In the genomic region with DNA sequence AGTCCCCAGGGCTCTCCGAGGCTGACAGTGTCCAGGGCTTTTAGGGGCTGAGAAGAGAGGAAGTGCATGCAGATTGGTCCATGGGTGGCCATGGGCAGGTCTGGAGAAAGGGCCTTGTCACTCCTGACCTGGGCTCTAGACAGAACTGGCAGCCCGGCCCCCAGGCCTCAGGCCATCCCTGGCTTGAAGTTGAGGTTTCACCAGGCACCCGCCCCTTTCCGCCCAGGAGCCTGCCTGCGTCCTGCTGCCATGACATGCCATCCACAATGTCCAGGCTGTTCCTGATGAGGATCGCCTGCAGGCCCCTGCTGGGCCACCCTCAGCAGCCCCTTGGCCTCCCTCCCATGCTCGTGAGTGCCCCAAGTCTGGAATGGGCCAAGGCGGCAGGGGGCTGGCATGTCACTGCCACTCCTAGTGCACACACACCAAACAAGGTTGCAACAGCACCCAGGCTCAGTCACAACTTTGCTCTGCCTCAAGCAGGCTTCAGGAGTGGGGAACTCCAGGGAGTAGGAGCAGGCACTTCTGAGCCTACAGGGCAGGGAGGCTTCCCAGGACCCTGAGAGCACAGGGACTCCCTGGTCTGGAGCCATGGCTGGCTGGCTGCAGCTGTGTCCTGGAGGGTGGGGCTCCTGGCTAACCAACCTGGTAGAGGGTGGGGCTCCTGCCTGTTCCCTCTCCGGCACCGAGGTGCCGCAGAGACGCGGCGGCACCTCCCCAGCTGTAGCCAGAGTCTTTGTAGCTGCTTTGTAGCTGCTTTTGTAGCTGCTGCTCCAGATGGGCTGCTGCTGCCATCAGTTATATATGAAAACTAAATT, we compare ENCODE assay signal across 21 cellular contexts.
DNase-seq lines count a peak whose midpoint lies in the region; ATAC-seq and TF ChIP-seq lines count a peak whose summit lies in the region.
"Had no signal": no experiment of that assay in that cellular context is flagged by ENCODE, and none has a peak within 500 bp of the region (broad histone marks: within the 10 kb centered on the region; RNA-seq: fewer than 3 reads in every experiment).

No MANE protein-coding gene starts in this region.

- no peaks in the 10 kb centered on the region for H3K36me3 ChIP-seq in RWPE2 (ENCODE audit: low read depth)
- H3K36me3 ChIP-seq in osteoblast (ENCODE audit: insufficient read depth, low read length): no peaks in the 10 kb centered on the region
- H3K36me3 ChIP-seq in naive thymus-derived CD4-positive, alpha-beta T cell (ENCODE audit: control insufficient read depth in 2 of 3, insufficient read depth in 3 of 3, low read length in 3 of 3): no peaks in the 10 kb centered on the region
- H3K36me3 ChIP-seq: HAP-1, ovary, thyroid gland had no signal

- H3K27me3 Mint-ChIP-seq in naive thymus-derived CD4-positive, alpha-beta T cell: no peaks in the 10 kb centered on the region
- H3K27me3 Mint-ChIP-seq: activated CD4-positive, alpha-beta T cell treated with anti-CD3 and anti-CD28 coated beads, Interleukin-2, amount 10 ng/mL, durations not matched to agents 24 days and 14 days; central memory CD8-positive, alpha-beta T cell; naive B cell; T-helper 17 cell had no signal

- no peak overlapping the region for H3K4me3 Mint-ChIP-seq in naive thymus-derived CD4-positive, alpha-beta T cell
- H3K4me3 Mint-ChIP-seq: activated CD4-positive, alpha-beta T cell treated with anti-CD3 and anti-CD28 coated beads, Interleukin-2, amount 10 ng/mL, durations not matched to agents 24 days and 14 days; CD8-positive, alpha-beta T cell; central memory CD8-positive, alpha-beta T cell; naive B cell; T-helper 17 cell had no signal

- H3K4me1 ChIP-seq in RWPE2 (ENCODE audit: insufficient read depth, poor library complexity, severe bottlenecking) (peaks cover 1% of the 10 kb centered on the region), osteoblast (ENCODE audit: insufficient read depth, low read length) (no peaks in the 10 kb centered on the region)
- H3K4me1 ChIP-seq in naive thymus-derived CD4-positive, alpha-beta T cell (ENCODE audit: control insufficient read depth in 2 of 2, insufficient read depth in 2 of 2, low read length in 2 of 2): no peaks in the 10 kb centered on the region
- H3K4me1 ChIP-seq: HAP-1, thyroid gland had no signal

- no peaks in the 10 kb centered on the region for H3K9me3 ChIP-seq in RWPE2 (ENCODE audit: severe bottlenecking)
- H3K9me3 ChIP-seq in osteoblast (ENCODE audit: low read depth, low read length): peaks cover 4% of the 10 kb centered on the region
- H3K9me3 ChIP-seq in naive thymus-derived CD4-positive, alpha-beta T cell (ENCODE audit: control insufficient read depth in 2 of 3, low read length in 3 of 3): peaks cover 0 to 8% (median 0%) of the 10 kb centered on the region in 3 experiments
- H3K9me3 ChIP-seq: HAP-1, ovary, thyroid gland had no signal

- TF ChIP-seq CTCF in C4-2B (conservative IDR thresholded peaks at IDR 0.05) (no peak), RWPE2 (IDR thresholded peaks at IDR 0.05; ENCODE audit: poor library complexity, severe bottlenecking) (no peak), osteoblast (IDR thresholded peaks at IDR 0.05; ENCODE audit: extremely low read depth, low read depth, low read length) (no peak)

- peaks cover 0 to 19% (median 2%) of the 10 kb centered on the region in 11 donors for H3K9me3 Mint-ChIP-seq in naive thymus-derived CD4-positive, alpha-beta T cell

- H3K27me3 ChIP-seq in RWPE2 (ENCODE audit: insufficient read depth, poor library complexity, severe bottlenecking) (no peaks in the 10 kb centered on the region), osteoblast (ENCODE audit: insufficient read depth, low read length) (no peaks in the 10 kb centered on the region)
- H3K27me3 ChIP-seq in naive thymus-derived CD4-positive, alpha-beta T cell (ENCODE audit: control insufficient read depth in 2 of 2, insufficient read depth in 2 of 2, low read length in 2 of 2): no peaks in the 10 kb centered on the region
- H3K27me3 ChIP-seq: ovary, thyroid gland had no signal

- intact Hi-C loops in naive thymus-derived CD4-positive, alpha-beta T cell (cut with micrococcal nuclease): no loop called here

- DNase-seq in A172 (ENCODE audit: low spot score): peak; percentile 7
- peak; percentile 26 for DNase-seq in RWPE2 (ENCODE audit: low spot score)
- DNase-seq in osteoblast (ENCODE audit: insufficient read length, low spot score, missing footprints): peak; percentile 14
- DNase-seq in naive thymus-derived CD4-positive, alpha-beta T cell: no peak
- DNase-seq: activated CD4-positive, alpha-beta T cell treated with anti-CD3 and anti-CD28 coated beads, Interleukin-2, amount 10 ng/mL, durations not matched to agents 24 days and 14 days; mesendoderm; naive B cell; NCI-H146; NCI-H510A treated with DMSO at 0.1 percent for 48 hours; ovary; stimulated activated CD4-positive, alpha-beta T cell treated with anti-CD3 and anti-CD28 coated beads, Interleukin-4, amount 100 ng/mL, for 4 hours; stimulated activated naive CD8-positive, alpha-beta T cell treated with anti-CD3 and anti-CD28 coated beads, Interleukin-15, Interleukin-2, amounts not matched to agents 100 U/mL and 50 U/mL, for 24 hours; T-helper 17 cell; thyroid gland had no signal

- no peak overlapping the region for H2AFZ ChIP-seq in osteoblast (ENCODE audit: low read length)

- H3K4me2 ChIP-seq in osteoblast (ENCODE audit: insufficient read depth, low read length): no peak overlapping the region

- H3K4me3 ChIP-seq in RWPE2 (ENCODE audit: severe bottlenecking) (peak overlapping the region; percentile 34), osteoblast (ENCODE audit: insufficient read depth, low read length) (no peak overlapping the region)
- H3K4me3 ChIP-seq in naive thymus-derived CD4-positive, alpha-beta T cell (ENCODE audit: low read length): no peak overlapping the region
- H3K4me3 ChIP-seq: HAP-1, ovary, thyroid gland had no signal

- no peak overlapping the region for H3K27ac Mint-ChIP-seq in naive thymus-derived CD4-positive, alpha-beta T cell
- H3K27ac Mint-ChIP-seq: activated CD4-positive, alpha-beta T cell treated with anti-CD3 and anti-CD28 coated beads, Interleukin-2, amount 10 ng/mL, durations not matched to agents 24 days and 14 days; activated naive CD4-positive, alpha-beta T cell treated with anti-CD3 and anti-CD28 coated beads, Interleukin-2, amount 50 U/mL, for 72 hours; CD8-positive, alpha-beta T cell; naive B cell; T-helper 17 cell had no signal

- ATAC-seq in RWPE2 (ENCODE audit: low read depth) (0 out of 3 replicates have a peak, but pooled peaks have one; percentile 29), GM21723 (IDR thresholded peaks at IDR 0.05; ENCODE audit: unreplicated experiment) (no peak), GM18861 (IDR thresholded peaks at IDR 0.05; ENCODE audit: unreplicated experiment) (no peak)
- no peak for ATAC-seq in naive thymus-derived CD4-positive, alpha-beta T cell
- ATAC-seq: activated naive CD4-positive, alpha-beta T cell treated with anti-CD3 and anti-CD28 coated beads, Interleukin-2, amount 50 U/mL, for 72 hours; CD8-positive, alpha-beta T cell; stimulated activated naive CD8-positive, alpha-beta T cell treated with anti-CD3 and anti-CD28 coated beads, Interleukin-15, Interleukin-2, amounts not matched to agents 100 U/mL and 50 U/mL, for 24 hours; T-helper 17 cell had no signal

- POLR2A ChIA-PET in naive thymus-derived CD4-positive, alpha-beta T cell (lab: Charles Lee): no interaction called here

- CTCF ChIA-PET in naive thymus-derived CD4-positive, alpha-beta T cell (lab: Charles Lee): no interaction called here

- no peaks in the 10 kb centered on the region for H4K20me1 ChIP-seq in osteoblast (ENCODE audit: insufficient read depth, low read length)

- no peaks in the 10 kb centered on the region for H3K4me1 Mint-ChIP-seq in naive thymus-derived CD4-positive, alpha-beta T cell
- H3K4me1 Mint-ChIP-seq: activated CD4-positive, alpha-beta T cell treated with anti-CD3 and anti-CD28 coated beads, Interleukin-2, amount 10 ng/mL, durations not matched to agents 24 days and 14 days; central memory CD8-positive, alpha-beta T cell; naive B cell; T-helper 17 cell had no signal

- no peaks in the 10 kb centered on the region for H3K36me3 Mint-ChIP-seq in naive thymus-derived CD4-positive, alpha-beta T cell
- H3K36me3 Mint-ChIP-seq: activated naive CD4-positive, alpha-beta T cell treated with anti-CD3 and anti-CD28 coated beads, Interleukin-2, amount 50 U/mL, for 72 hours; CD8-positive, alpha-beta T cell; naive B cell had no signal

- no peaks in the 10 kb centered on the region for H3K79me2 ChIP-seq in osteoblast (ENCODE audit: insufficient read depth, low read length)

- peak overlapping the region; percentile 65 for H3K27ac ChIP-seq in C4-2B
- H3K27ac ChIP-seq in RWPE2 (ENCODE audit: poor library complexity, severe bottlenecking): no peak overlapping the region
- H3K27ac ChIP-seq in osteoblast (ENCODE audit: low read depth, low read length): no peak overlapping the region
- no peak overlapping the region for H3K27ac ChIP-seq in naive thymus-derived CD4-positive, alpha-beta T cell (ENCODE audit: low read depth, low read length)
- H3K27ac ChIP-seq: ovary, thyroid gland had no signal

Comparison
In these comparisons a context has a peak if more than half of its experiments do, and no peak if none do; other contexts are left out.
1. DNase-seq: peak in A172 (single experiment), RWPE2 (single experiment) and osteoblast (single experiment); none in naive thymus-derived CD4-positive, alpha-beta T cell (0 of 9).